ENCODE assay signal across 1 cellular context in the genomic region with DNA sequence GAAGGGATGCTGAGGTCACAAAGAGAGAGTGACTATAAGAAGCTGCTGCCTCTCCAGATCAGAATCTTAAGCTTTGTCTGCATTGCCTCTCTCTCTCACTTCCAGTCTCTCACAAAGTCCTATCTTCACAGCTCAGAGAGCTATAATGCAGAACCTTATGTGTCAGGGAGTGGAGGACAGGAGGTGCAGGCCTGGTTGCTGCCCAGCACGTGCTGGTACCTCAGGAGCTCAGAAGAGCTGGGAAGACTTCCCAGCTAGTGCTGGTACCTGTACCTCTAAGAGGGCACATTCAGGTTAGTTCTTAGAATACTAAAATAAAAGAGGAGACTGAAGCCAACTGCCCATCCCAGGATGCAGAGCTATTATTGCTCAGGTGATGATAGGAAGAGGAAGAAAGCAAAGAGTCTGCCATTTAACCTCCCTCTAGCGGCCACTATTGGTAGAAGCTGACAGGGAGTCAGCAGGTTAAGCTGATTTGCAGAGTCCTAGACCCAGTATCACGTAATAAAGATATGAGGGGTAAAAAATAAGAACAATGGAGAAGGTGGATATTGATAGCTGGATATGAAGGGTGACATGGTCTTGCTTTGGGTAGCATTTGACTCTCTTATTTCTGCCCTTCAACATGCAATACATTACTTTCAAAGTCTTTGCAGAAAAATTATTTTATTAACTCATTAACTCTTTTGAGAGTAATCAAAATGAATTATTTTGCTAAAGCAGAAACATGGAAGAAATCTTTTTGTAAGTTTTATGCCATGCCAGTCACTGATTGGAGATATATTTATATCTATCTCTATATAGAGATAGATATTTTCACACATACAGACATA.
TF ChIP-seq lines count a peak whose summit lies in the region.

No MANE protein-coding gene starts in this region.

TF ChIP-seq in liver, 16 proteins besides CTCF, POLR2A, EP300 and RAD21 (continued from another document):
- TF ChIP-seq, protein P1, sequence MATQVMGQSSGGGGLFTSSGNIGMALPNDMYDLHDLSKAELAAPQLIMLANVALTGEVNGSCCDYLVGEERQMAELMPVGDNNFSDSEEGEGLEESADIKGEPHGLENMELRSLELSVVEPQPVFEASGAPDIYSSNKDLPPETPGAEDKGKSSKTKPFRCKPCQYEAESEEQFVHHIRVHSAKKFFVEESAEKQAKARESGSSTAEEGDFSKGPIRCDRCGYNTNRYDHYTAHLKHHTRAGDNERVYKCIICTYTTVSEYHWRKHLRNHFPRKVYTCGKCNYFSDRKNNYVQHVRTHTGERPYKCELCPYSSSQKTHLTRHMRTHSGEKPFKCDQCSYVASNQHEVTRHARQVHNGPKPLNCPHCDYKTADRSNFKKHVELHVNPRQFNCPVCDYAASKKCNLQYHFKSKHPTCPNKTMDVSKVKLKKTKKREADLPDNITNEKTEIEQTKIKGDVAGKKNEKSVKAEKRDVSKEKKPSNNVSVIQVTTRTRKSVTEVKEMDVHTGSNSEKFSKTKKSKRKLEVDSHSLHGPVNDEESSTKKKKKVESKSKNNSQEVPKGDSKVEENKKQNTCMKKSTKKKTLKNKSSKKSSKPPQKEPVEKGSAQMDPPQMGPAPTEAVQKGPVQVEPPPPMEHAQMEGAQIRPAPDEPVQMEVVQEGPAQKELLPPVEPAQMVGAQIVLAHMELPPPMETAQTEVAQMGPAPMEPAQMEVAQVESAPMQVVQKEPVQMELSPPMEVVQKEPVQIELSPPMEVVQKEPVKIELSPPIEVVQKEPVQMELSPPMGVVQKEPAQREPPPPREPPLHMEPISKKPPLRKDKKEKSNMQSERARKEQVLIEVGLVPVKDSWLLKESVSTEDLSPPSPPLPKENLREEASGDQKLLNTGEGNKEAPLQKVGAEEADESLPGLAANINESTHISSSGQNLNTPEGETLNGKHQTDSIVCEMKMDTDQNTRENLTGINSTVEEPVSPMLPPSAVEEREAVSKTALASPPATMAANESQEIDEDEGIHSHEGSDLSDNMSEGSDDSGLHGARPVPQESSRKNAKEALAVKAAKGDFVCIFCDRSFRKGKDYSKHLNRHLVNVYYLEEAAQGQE (IDR thresholded peaks at IDR 0.05) = no peak
- TF ChIP-seq TAF1 (conservative IDR thresholded peaks at IDR 0.05) = no peak
